ENCODE assay signal across 15 cellular contexts in genomic region chr5:176822426-176823075, GRCh38. TPM values are rescaled to one million over a fixed set of nuclear protein-coding genes. Genes with fewer than 3 reads are reported as not detected.
A peak's percentile ranks its signal among the peaks of the same experiment; 100 is the strongest.
DNase-seq lines count a peak whose midpoint lies in the region; ATAC-seq, FAIRE-seq and TF ChIP-seq lines count a peak whose summit lies in the region.
"Had no signal": no experiment of that assay in that cellular context is flagged by ENCODE, and none has a peak within 500 bp of the region (broad histone marks: within the 10 kb centered on the region; RNA-seq: fewer than 3 reads in every experiment).

No MANE protein-coding gene starts in this region.

- H3K27ac ChIP-seq in BLaER1 (no peak overlapping the region), SK-N-SH (ENCODE audit: low read depth in 2 of 2, low read length in 1 of 2) (peak overlapping the region in 1 of 2 experiments; percentile 17; a peak in 2 of 4 replicates)
- H3K27ac ChIP-seq: ovary, spleen had no signal

- H4K20me1 ChIP-seq in BLaER1 = peaks cover 27% of the 10 kb centered on the region
- no peaks in the 10 kb centered on the region for H4K20me1 ChIP-seq in SK-N-SH (ENCODE audit: insufficient read depth)

- CTCF ChIA-PET in SK-N-SH (lab: Yijun Ruan, JAX) = interaction anchor here (0.7 to 16.4 kb wide), 7 partner anchors 8 to 164 kb away, joined by 3 to 167 read pairs (median 4); no protein-coding TSS in a partner anchor

- peak; percentile 54 for DNase-seq in H54 (ENCODE audit: insufficient read length, low spot score)
- DNase-seq in SK-N-SH = peak; percentile 73
- DNase-seq in iPS-NIHi11 (ENCODE audit: low spot score) = peak; percentile 49
- DNase-seq in GM12892 (ENCODE audit: insufficient read length) = no peak
- DNase-seq in H4 (ENCODE audit: low spot score) = no peak
- no peak for DNase-seq in pons (ENCODE audit: low spot score)
- DNase-seq: activated CD4-positive, alpha-beta memory T cell treated with anti-CD3 and anti-CD28 coated beads, Interleukin-2, amount 10 ng/mL, durations not matched to agents 7 days and 5 days; activated naive CD8-positive, alpha-beta T cell treated with anti-CD3 and anti-CD28 coated beads, Interleukin-2, amount 50 U/mL, for 24 hours; activated T-cell treated with anti-CD3 and anti-CD28 coated beads, Interleukin-2, amount 50 U/mL, for 72 hours; HCEC 1CT; ovary; spleen had no signal

- H3K36me3 ChIP-seq in BLaER1 (no peaks in the 10 kb centered on the region), SK-N-SH (replicated peaks in 1 of 2; ENCODE audit: control insufficient read depth in 1 of 2, insufficient read depth in 2 of 2, low read length in 1 of 2) (no peaks in the 10 kb centered on the region)
- H3K36me3 ChIP-seq: BE2C, ovary, spleen had no signal

- no peaks in the 10 kb centered on the region for H3K9me3 ChIP-seq in BLaER1
- no peaks in the 10 kb centered on the region for H3K9me3 ChIP-seq in SK-N-SH
- H3K9me3 ChIP-seq: BE2C, ovary, spleen had no signal

- H3K9me2 ChIP-seq in SK-N-SH = no peaks in the 10 kb centered on the region

- H3F3A ChIP-seq in SK-N-SH (replicated peaks; ENCODE audit: insufficient read depth) = no peaks in the 10 kb centered on the region

- FAIRE-seq in H54 (lab: Jason Lieb, UNC) (no peak), GM12892 (lab: Jason Lieb, UNC) (no peak)

- TF ChIP-seq RAD21 in SK-N-SH (IDR thresholded peaks at IDR 0.05; ENCODE audit: low read length) = no peak

- TF ChIP-seq CTCF in SK-N-SH (IDR thresholded peaks at IDR 0.05) = no peak

- TF ChIP-seq EP300 in SK-N-SH (IDR thresholded peaks at IDR 0.05; ENCODE audit: borderline replicate concordance in 1 of 2, low read depth in 1 of 2, low read length in 1 of 2) = no peak

- POLR2A ChIA-PET in SK-N-SH (lab: Yijun Ruan, JAX) = interaction anchor here (0.9 to 1.6 kb wide), 2 partner anchors 13 to 20 kb away, joined by 4 read pairs; no protein-coding TSS in a partner anchor

- no peak overlapping the region for H2AFZ ChIP-seq in SK-N-SH (ENCODE audit: low read depth)

- H3K4me2 ChIP-seq in BLaER1 = peak overlapping the region; percentile 49; the same call in 1 of the 2 replicates
- no peak overlapping the region for H3K4me2 ChIP-seq in SK-N-SH

- H3K4me1 ChIP-seq in BLaER1 (peaks cover 16% of the 10 kb centered on the region), SK-N-SH (ENCODE audit: control insufficient read depth in 1 of 2, insufficient read depth in 2 of 2, low read depth in 1 of 2, low read length in 1 of 2) (peaks cover 0 to 32% of the 10 kb centered on the region in 2 experiments; a peak in 1 of 4 replicates)

- no peaks in the 10 kb centered on the region for H3K79me2 ChIP-seq in SK-N-SH (ENCODE audit: insufficient read depth)

- 65% methylated on average over 10 of the region's 10 CpGs for WGBS in SK-N-SH (ENCODE audit: low lambda C conversion rate)

- TF ChIP-seq POLR2A in H54 (IDR thresholded peaks at IDR 0.05; ENCODE audit: low read depth, low read length) (no peak), GM12892 (IDR thresholded peaks at IDR 0.05; ENCODE audit: low read depth, low read length) (no peak)

- no peak overlapping the region for H3K9ac ChIP-seq in BLaER1
- no peak overlapping the region for H3K9ac ChIP-seq in SK-N-SH

- no peak for ATAC-seq in HG03442 (IDR thresholded peaks at IDR 0.05; ENCODE audit: unreplicated experiment)
- ATAC-seq: activated naive CD8-positive, alpha-beta T cell treated with anti-CD3 and anti-CD28 coated beads, Interleukin-2, amount 50 U/mL, for 24 hours; activated T-cell treated with anti-CD3 and anti-CD28 coated beads, Interleukin-2, amount 50 U/mL, for 72 hours had no signal

- H3K4me3 ChIP-seq in BLaER1 = no peak overlapping the region
- no peak overlapping the region for H3K4me3 ChIP-seq in SK-N-SH (ENCODE audit: low read depth in 2 of 2, low read length in 1 of 2)
- H3K4me3 ChIP-seq: ovary, spleen had no signal

- peaks cover 35% of the 10 kb centered on the region for H3K27me3 ChIP-seq in BLaER1
- no peaks in the 10 kb centered on the region; the same call in none of the 2 replicates for H3K27me3 ChIP-seq in SK-N-SH (ENCODE audit: insufficient read depth)
- H3K27me3 ChIP-seq: BE2C, ovary had no signal

TF ChIP-seq in SK-N-SH, 30 proteins besides CTCF, POLR2A, EP300 and RAD21:
- no peak for TF ChIP-seq RXRA (IDR thresholded peaks at IDR 0.05; ENCODE audit: borderline replicate concordance, low read depth)
- no peak for TF ChIP-seq JUND (IDR thresholded peaks at IDR 0.05)
- TF ChIP-seq IRF3 (IDR thresholded peaks at IDR 0.05; ENCODE audit: low read depth, low read length) = no peak
- no peak for TF ChIP-seq MAX (IDR thresholded peaks at IDR 0.05; ENCODE audit: low read depth)
- no peak for TF ChIP-seq NRF1 (IDR thresholded peaks at IDR 0.05; ENCODE audit: low read depth, low read length)
- no peak for TF ChIP-seq REST (IDR thresholded peaks at IDR 0.05; ENCODE audit: low read depth, low read length)
- TF ChIP-seq FOXJ3 (CRISPR knock-in tag; IDR thresholded peaks at IDR 0.05) = no peak
- no peak for TF ChIP-seq USF1 (IDR thresholded peaks at IDR 0.05; ENCODE audit: borderline replicate concordance, low read depth)
- no peak for TF ChIP-seq POLR2AphosphoS5 (IDR thresholded peaks at IDR 0.05; ENCODE audit: low read depth, low read length)
- TF ChIP-seq GABPA (IDR thresholded peaks at IDR 0.05; ENCODE audit: low read depth) = no peak
- no peak for TF ChIP-seq GATA2 (CRISPR knock-in tag; IDR thresholded peaks at IDR 0.05)
- TF ChIP-seq NFIC (IDR thresholded peaks at IDR 0.05; ENCODE audit: borderline replicate concordance) = no peak
- no peak for TF ChIP-seq TAF1 (IDR thresholded peaks at IDR 0.05; ENCODE audit: borderline replicate concordance, low read depth, low read length)

RNA-seq across cellular contexts. Expression of gene UNC5A, which starts 12.2 kb away (rescaled TPM):
- polyA plus RNA-seq in SK-N-SH (2012; rRNA removed) = 0.46 and 0.55 TPM in 2 replicates
- polyA plus RNA-seq in SK-N-SH (2012; cell fraction: cytosol; rRNA removed) = 0.27 and 0.98 TPM in 2 replicates
- 0.74 and 1.4 TPM in 2 replicates for polyA plus RNA-seq in SK-N-SH (2012; cell fraction: nucleus; rRNA removed)
- not detected for polyA plus RNA-seq in GM12892 (2012; ENCODE audit: missing spikeins)
- 0.56 and 1.6 TPM in 2 replicates for total RNA-seq in H4 (2014; rRNA removed; shearing (Covaris generic))
- total RNA-seq: activated CD4-positive, alpha-beta memory T cell treated with anti-CD3 and anti-CD28 coated beads, Interleukin-2, amount 10 ng/mL, durations not matched to agents 7 days and 5 days; spleen had no signal

Comparison
In these comparisons a context has a peak if more than half of its experiments do, and no peak if none do; other contexts are left out.
1. DNase-seq: peak in H54 (single experiment), SK-N-SH (single experiment) and iPS-NIHi11 (single experiment); none in GM12892 (single experiment), H4 (single experiment) and pons (single experiment).